ENCODE assay signal across 8 cellular contexts in the genomic region with DNA sequence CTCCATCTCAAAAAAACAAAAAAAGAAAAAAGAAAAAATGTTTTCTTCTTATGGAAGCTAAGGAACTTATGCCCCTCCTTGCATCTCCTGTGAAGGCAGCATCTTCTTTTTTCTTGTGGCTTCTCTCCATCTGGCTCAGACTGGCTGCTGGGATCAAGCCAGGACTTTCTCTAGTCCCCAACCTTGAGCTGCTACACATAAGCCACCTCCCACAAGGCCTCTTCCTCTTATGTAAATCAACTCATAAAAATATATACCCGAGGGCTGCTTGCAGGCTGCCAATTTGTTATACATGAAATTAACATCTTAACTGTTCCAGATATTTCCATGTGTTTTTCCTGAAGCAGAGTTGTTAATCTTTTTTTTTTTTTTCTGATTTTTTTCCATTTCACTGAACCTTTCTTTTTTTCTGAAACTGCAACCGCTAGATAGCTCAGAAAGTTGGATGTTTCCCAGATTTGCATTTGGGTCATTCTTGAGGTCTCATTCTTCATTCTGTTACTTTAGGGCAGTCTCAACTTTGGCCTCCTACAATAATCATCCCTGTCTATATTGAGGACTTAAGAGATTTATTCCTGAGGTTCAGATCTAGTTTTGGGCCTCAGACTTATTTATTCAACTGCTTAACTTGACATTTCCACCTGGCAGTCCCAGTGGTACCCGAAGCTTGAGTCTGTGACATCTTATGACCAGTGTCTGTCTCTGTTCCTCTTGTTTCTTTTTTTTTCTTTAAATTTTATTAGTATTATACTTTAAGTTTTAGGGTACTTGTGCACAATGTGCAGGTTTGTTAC. TPM values are rescaled to one million over a fixed set of nuclear protein-coding genes. Genes with fewer than 3 reads are reported as not detected.
DNase-seq lines count a peak whose midpoint lies in the region; ATAC-seq and TF ChIP-seq lines count a peak whose summit lies in the region.

No MANE protein-coding gene starts in this region.

- H3K4me1 ChIP-seq in right atrium auricular region (peaks cover 0 to 22% of the 10 kb centered on the region in 2 donors), adrenal gland (replicated peaks in 1 of 2) (peaks cover 0 to 15% of the 10 kb centered on the region in 2 donors)
- no peaks in the 10 kb centered on the region for H3K4me1 ChIP-seq in effector memory CD4-positive, alpha-beta T cell (ENCODE audit: control insufficient read depth, insufficient read depth, low read length, poor library complexity, severe bottlenecking)

- no peaks in the 10 kb centered on the region for H3K9me3 ChIP-seq in right atrium auricular region
- no peaks in the 10 kb centered on the region for H3K9me3 ChIP-seq in adrenal gland (replicated peaks in 1 of 3)
- H3K9me3 ChIP-seq in effector memory CD4-positive, alpha-beta T cell (ENCODE audit: control insufficient read depth, low read length), result no peaks in the 10 kb centered on the region

- H3K27ac ChIP-seq in right atrium auricular region, result no peak overlapping the region
- H3K27ac ChIP-seq in adrenal gland, result peak overlapping the region; percentile 7 to 61 (median 45)
- H3K27ac ChIP-seq in effector memory CD4-positive, alpha-beta T cell (ENCODE audit: insufficient read depth, low read length, poor library complexity, severe bottlenecking), result no peak overlapping the region

- H3K36me3 ChIP-seq in right atrium auricular region (no peaks in the 10 kb centered on the region), adrenal gland (replicated peaks in 1 of 2) (no peaks in the 10 kb centered on the region)
- H3K36me3 ChIP-seq in effector memory CD4-positive, alpha-beta T cell (ENCODE audit: control insufficient read depth, insufficient read depth, low read length), result no peaks in the 10 kb centered on the region

- peaks cover 0 to 4% (median 0%) of the 10 kb centered on the region in 7 donors for H3K9me3 Mint-ChIP-seq in naive B cell
- H3K9me3 Mint-ChIP-seq in natural killer cell, result no peaks in the 10 kb centered on the region

- peaks cover 5 to 8% of the 10 kb centered on the region in 2 donors for H3K36me3 Mint-ChIP-seq in naive B cell
- no peaks in the 10 kb centered on the region for H3K36me3 Mint-ChIP-seq in natural killer cell

- DNase-seq in Right ventricle myocardium inferior (ENCODE audit: missing footprints) (no peak), right atrium auricular region (ENCODE audit: low spot score) (no peak), adrenal gland (peak; percentile 76 to 92 (median 84)), naive B cell (no peak), NCI-H1694 (lab: John Stamatoyannopoulos, UW) (no peak), natural killer cell (no peak)
- DNase-seq in effector memory CD4-positive, alpha-beta T cell, result no peak

- H3K4me1 Mint-ChIP-seq in naive B cell (peaks cover 40 to 86% (median 73%) of the 10 kb centered on the region in 3 donors), natural killer cell (peaks cover 5 to 17% of the 10 kb centered on the region in 2 donors)

- intact Hi-C loops in Right ventricle myocardium inferior (cut with DNase I), result loop anchor here (5.0 to 10.0 kb wide), 2 partner anchors 58 to 375 kb away; no protein-coding TSS in a partner anchor
- intact Hi-C loops in adrenal gland (cut with DNase I), result no loop called here
- intact Hi-C loops in natural killer cell (cut with micrococcal nuclease), result no loop called here

- ATAC-seq in Right ventricle myocardium inferior (peak; percentile 51), HG03135 (IDR thresholded peaks at IDR 0.05; ENCODE audit: unreplicated experiment) (peak; percentile 70), naive B cell (ENCODE audit: low read depth in 2 of 2) (peak; percentile 85 to 90), natural killer cell (no peak)

- no peaks in the 10 kb centered on the region for H3K27me3 ChIP-seq in right atrium auricular region
- no peaks in the 10 kb centered on the region for H3K27me3 ChIP-seq in adrenal gland
- no peaks in the 10 kb centered on the region for H3K27me3 ChIP-seq in effector memory CD4-positive, alpha-beta T cell (replicated peaks; ENCODE audit: control insufficient read depth, insufficient read depth, low read length, poor library complexity, severe bottlenecking)

- WGBS in adrenal gland, 4 donors, result 20 to 31% (median 22%) methylated on average over 3 of the region's 3 CpGs

- H3K4me3 ChIP-seq in right atrium auricular region (no peak overlapping the region), adrenal gland (no peak overlapping the region)
- no peak overlapping the region for H3K4me3 ChIP-seq in effector memory CD4-positive, alpha-beta T cell (ENCODE audit: insufficient read depth, low read depth, low read length, poor library complexity, severe bottlenecking)

- no peaks in the 10 kb centered on the region for H3K27me3 Mint-ChIP-seq in naive B cell
- no peaks in the 10 kb centered on the region for H3K27me3 Mint-ChIP-seq in natural killer cell (ENCODE audit: low read depth in 2 of 2)

- no peak for TF ChIP-seq POLR2A in adrenal gland (IDR thresholded peaks at IDR 0.05)

- H3K4me3 Mint-ChIP-seq in naive B cell, result peak overlapping the region; percentile 19 to 89 (median 75)
- no peak overlapping the region for H3K4me3 Mint-ChIP-seq in natural killer cell

- TF ChIP-seq CTCF in right atrium auricular region (IDR thresholded peaks at IDR 0.05), result no peak
- TF ChIP-seq CTCF in adrenal gland (IDR thresholded peaks at IDR 0.05), result no peak
- no peak for TF ChIP-seq CTCF in natural killer cell (IDR thresholded peaks at IDR 0.05)

- H3K27ac Mint-ChIP-seq in naive B cell (peak overlapping the region; percentile 49 to 84 (median 67)), natural killer cell (no peak overlapping the region)

RNA-seq across cellular contexts. Expression of a gene that starts 10.3 kb away (rescaled TPM):
- total RNA-seq in Right ventricle myocardium inferior (10.9 TPM), right atrium auricular region (10 to 100 TPM; 13.2 to 16.8 TPM), adrenal gland (10 to 100 TPM in 7 of 8 donors, 1 to 10 TPM in 1; 9.9 to 29.3 (median 17.4) TPM), natural killer cell (10 to 100 TPM; 15.5 to 18.0 (median 16.6) TPM)
- polyA plus RNA-seq in adrenal gland (10 to 100 TPM in 1 of 3 donors, 1 to 10 TPM in 2; 4.7 to 11.0 (median 5.9) TPM), naive B cell (ENCODE audit: low read depth in 6 of 6) (10 to 100 TPM; 10.8 to 28.1 (median 16.8) TPM)

RNA-seq across cellular contexts. Expression of a gene that starts 15.9 kb away (rescaled TPM):
- total RNA-seq in Right ventricle myocardium inferior (11.3 TPM), right atrium auricular region (10 to 100 TPM; 14.1 to 15.1 TPM), adrenal gland (10 to 100 TPM; 13.6 to 32.8 (median 27.2) TPM), natural killer cell (10 to 100 TPM; 25.7 to 30.5 (median 25.9) TPM)
- polyA plus RNA-seq in adrenal gland (10 to 100 TPM in 1 of 3 donors, 1 to 10 TPM in 2; 3.9 to 33.3 (median 5.6) TPM), naive B cell (ENCODE audit: low read depth in 6 of 6) (10 to 100 TPM; 77.4 to 97.8 (median 84.9) TPM)

Comparison
In these comparisons a context has a peak if more than half of its experiments do, and no peak if none do; other contexts are left out.
1. ATAC-seq: peak in Right ventricle myocardium inferior (single experiment), HG03135 (single experiment) and naive B cell (2 of 2); none in natural killer cell (0 of 3).
2. DNase-seq: peak in adrenal gland (7 of 7); none in Right ventricle myocardium inferior (single experiment), right atrium auricular region (single experiment), naive B cell (single experiment), NCI-H1694 (single experiment), natural killer cell (single experiment) and effector memory CD4-positive, alpha-beta T cell (0 of 3).
3. H3K27ac ChIP-seq: peak in adrenal gland (5 of 5); none in right atrium auricular region (0 of 2) and effector memory CD4-positive, alpha-beta T cell (single experiment).
4. H3K27ac Mint-ChIP-seq: peak in naive B cell (6 of 6); none in natural killer cell (0 of 2).